14 cellular contexts compared by ENCODE assay signal in the genomic region with DNA sequence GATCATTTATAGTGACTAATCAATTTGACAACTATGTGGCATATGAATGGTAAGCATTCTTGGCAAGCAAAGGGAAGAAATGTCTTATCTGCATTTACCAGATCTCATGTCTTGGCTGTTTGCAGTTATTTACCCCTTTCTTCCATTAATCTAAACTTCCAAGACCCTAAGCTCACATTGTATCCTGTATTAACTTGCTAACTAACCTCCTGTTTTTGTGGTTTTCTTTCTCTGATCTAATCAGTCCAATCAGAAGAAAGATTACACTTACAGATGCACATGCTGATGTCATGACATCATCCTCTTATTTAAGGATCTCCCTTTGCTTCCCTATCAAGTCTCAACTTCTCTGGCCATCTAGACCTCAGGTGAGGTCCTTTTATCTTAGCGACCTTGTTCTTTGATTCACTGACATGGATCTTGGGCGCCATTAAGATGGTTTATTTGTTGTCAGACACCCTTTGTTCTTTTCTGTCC.
A peak's percentile ranks its signal among the peaks of the same experiment; 100 is the strongest.
DNase-seq lines count a peak whose midpoint lies in the region; ATAC-seq and TF ChIP-seq lines count a peak whose summit lies in the region.
"Had no signal": no experiment of that assay in that cellular context is flagged by ENCODE, and none has a peak within 500 bp of the region (broad histone marks: within the 10 kb centered on the region; RNA-seq: fewer than 3 reads in every experiment).

No MANE protein-coding gene starts in this region.

- TF ChIP-seq EP300 in SK-N-SH (IDR thresholded peaks at IDR 0.05; ENCODE audit: borderline replicate concordance in 1 of 2, low read depth in 1 of 2, low read length in 1 of 2) = peak in 1 of 2 experiments; percentile 78; a peak in 2 of 4 replicates

- H4K8ac ChIP-seq in trophoblast cell (ENCODE audit: low read depth, low read length) = no peak overlapping the region

- H3K36me3 Mint-ChIP-seq in activated CD8-positive, alpha-beta memory T cell treated with anti-CD3 and anti-CD28 coated beads, Interleukin-2, amount 10 ng/mL, durations not matched to agents 7 days and 5 days = peaks cover 10% of the 10 kb centered on the region
- H3K36me3 Mint-ChIP-seq in glutamatergic neuron (ENCODE audit: unreplicated experiment) = peaks cover 4% of the 10 kb centered on the region

- POLR2A ChIA-PET in SK-N-SH (lab: Yijun Ruan, JAX) = no interaction called here

- CTCF ChIA-PET in activated CD8-positive, alpha-beta memory T cell treated with anti-CD3 and anti-CD28 coated beads, Interleukin-2, amount 10 ng/mL, durations not matched to agents 7 days and 5 days (lab: Charles Lee) = interaction anchor here (1.9 kb wide), 1 partner anchor 120 kb away, joined by 4 read pairs; no protein-coding TSS in a partner anchor
- CTCF ChIA-PET in SK-N-SH (lab: Yijun Ruan, JAX) = no interaction called here

- TF ChIP-seq CTCF in SK-N-SH (IDR thresholded peaks at IDR 0.05) (no peak), fibroblast of lung (conservative IDR thresholded peaks at IDR 0.05 in 1 of 2, IDR thresholded peaks at IDR 0.05 in 1 of 2; ENCODE audit: low read depth in 1 of 2, low read length in 2 of 2) (no peak), glutamatergic neuron (IDR thresholded peaks at IDR 0.05; ENCODE audit: partially characterized antibody, unreplicated experiment) (no peak)

- H3K27me3 ChIP-seq in SK-N-SH (ENCODE audit: insufficient read depth) (no peaks in the 10 kb centered on the region), fibroblast of lung (ENCODE audit: control insufficient read depth, insufficient read depth, low read length) (no peaks in the 10 kb centered on the region), trophoblast cell (ENCODE audit: insufficient read depth, low read length) (no peaks in the 10 kb centered on the region)
- H3K27me3 ChIP-seq: cardiac muscle cell had no signal

- H4K12ac ChIP-seq in trophoblast cell (ENCODE audit: low read depth, low read length) = no peak overlapping the region

- no peak for TF ChIP-seq RAD21 in SK-N-SH (IDR thresholded peaks at IDR 0.05; ENCODE audit: low read length)

- H3K27ac ChIP-seq in SK-N-SH (ENCODE audit: low read depth in 2 of 2, low read length in 1 of 2) = peak overlapping the region; percentile 78 to 89
- H3K27ac ChIP-seq in fibroblast of lung (ENCODE audit: insufficient read depth, low read length) = no peak overlapping the region
- H3K27ac ChIP-seq in trophoblast cell (ENCODE audit: low read depth, low read length) = peak overlapping the region; percentile 39
- H3K27ac ChIP-seq: cardiac muscle cell had no signal

- H3K18ac ChIP-seq in trophoblast cell (ENCODE audit: low read length) = no peak overlapping the region

- H3K9ac ChIP-seq in SK-N-SH = no peak overlapping the region
- no peak overlapping the region for H3K9ac ChIP-seq in fibroblast of lung (ENCODE audit: insufficient read depth, low read length)
- no peak overlapping the region for H3K9ac ChIP-seq in trophoblast cell (ENCODE audit: low read length)

- H3K4me3 ChIP-seq in SK-N-SH (ENCODE audit: low read depth in 2 of 2, low read length in 1 of 2) (no peak overlapping the region), fibroblast of lung (replicated peaks in 1 of 4; ENCODE audit: control extremely low read depth in 1 of 4, insufficient read depth in 1 of 4, low read depth in 3 of 4, low read length in 4 of 4) (no peak overlapping the region), trophoblast cell (ENCODE audit: low read depth, low read length) (no peak overlapping the region)
- H3K4me3 ChIP-seq: cardiac muscle cell had no signal

- H3K9me2 ChIP-seq in SK-N-SH = no peaks in the 10 kb centered on the region

- no peak for DNase-seq in activated CD8-positive, alpha-beta memory T cell treated with anti-CD3 and anti-CD28 coated beads, Interleukin-2, amount 10 ng/mL, durations not matched to agents 7 days and 5 days
- DNase-seq in activated CD8-positive, alpha-beta memory T cell treated with anti-CD3 and anti-CD28 coated beads, Interleukin-2, amount 50 U/mL, for 48 hours = no peak
- DNase-seq in SK-N-SH (no peak), fibroblast of lung (ENCODE audit: low read depth in 2 of 2) (peak; percentile 3 to 91), trophoblast cell (peak; percentile 47 to 85), AG20443 (ENCODE audit: low spot score) (no peak), glutamatergic neuron (no peak)
- no peak for DNase-seq in stimulated activated CD4-positive, alpha-beta T cell treated with anti-CD3 and anti-CD28 coated beads, Interleukin-2, amount 100 ng/mL, for 24 hours
- DNase-seq: activated CD4-positive, alpha-beta T cell treated with anti-CD3 and anti-CD28 coated beads, Interleukin-2, amount 50 U/mL, for 4 hours; activated gamma-delta T cell treated with Interleukin-2 at 50 U/mL for 16 hours; hypothalamus; NCI-H1092; NCI-H446 treated with DMSO at 0.1 percent for 48 hours had no signal

- peak; percentile 36 for ATAC-seq in activated CD8-positive, alpha-beta memory T cell treated with anti-CD3 and anti-CD28 coated beads, Interleukin-2, amount 10 ng/mL, durations not matched to agents 7 days and 5 days

- no peak overlapping the region for H4K91ac ChIP-seq in trophoblast cell (ENCODE audit: low read depth, low read length)

- H2BK120ac ChIP-seq in trophoblast cell (ENCODE audit: insufficient read depth, low read length, poor library complexity) = no peak overlapping the region

- H3K9me3 ChIP-seq in SK-N-SH (no peaks in the 10 kb centered on the region), fibroblast of lung (ENCODE audit: control insufficient read depth, insufficient read depth, low read depth, low read length) (no peaks in the 10 kb centered on the region), trophoblast cell (ENCODE audit: insufficient read depth, low read depth, low read length) (peaks cover 1% of the 10 kb centered on the region)

- no peak overlapping the region for H3K4me3 Mint-ChIP-seq in activated CD8-positive, alpha-beta memory T cell treated with anti-CD3 and anti-CD28 coated beads, Interleukin-2, amount 10 ng/mL, durations not matched to agents 7 days and 5 days
- no peak overlapping the region for H3K4me3 Mint-ChIP-seq in glutamatergic neuron (ENCODE audit: unreplicated experiment)

- H3K4me1 ChIP-seq in SK-N-SH (ENCODE audit: control insufficient read depth in 1 of 2, insufficient read depth in 2 of 2, low read depth in 1 of 2, low read length in 1 of 2) (peaks cover 24 to 35% of the 10 kb centered on the region in 2 experiments; a peak in 3 of 4 replicates), fibroblast of lung (ENCODE audit: control insufficient read depth, extremely low read depth, insufficient read depth, low read length) (no peaks in the 10 kb centered on the region), trophoblast cell (ENCODE audit: control insufficient read depth in 1 of 2, insufficient read depth in 2 of 2, low read length in 2 of 2) (peaks cover 3 to 9% of the 10 kb centered on the region in 2 experiments)

- H3F3A ChIP-seq in SK-N-SH (replicated peaks; ENCODE audit: insufficient read depth) = peaks cover 27% of the 10 kb centered on the region

- H2AFZ ChIP-seq in SK-N-SH (ENCODE audit: low read depth) (0 out of 2 replicates have a peak overlapping the region, but pooled peaks have one; percentile 17), fibroblast of lung (ENCODE audit: low read length) (no peak overlapping the region), trophoblast cell (ENCODE audit: insufficient read depth, low read length, poor library complexity) (no peak overlapping the region)

- no peaks in the 10 kb centered on the region for H3K9me3 Mint-ChIP-seq in activated CD8-positive, alpha-beta memory T cell treated with anti-CD3 and anti-CD28 coated beads, Interleukin-2, amount 10 ng/mL, durations not matched to agents 7 days and 5 days (ENCODE audit: low read depth)
- H3K9me3 Mint-ChIP-seq in glutamatergic neuron (ENCODE audit: unreplicated experiment) = no peaks in the 10 kb centered on the region

- H2BK5ac ChIP-seq in trophoblast cell (ENCODE audit: low read depth, low read length, poor library complexity) = no peak overlapping the region

- WGBS in SK-N-SH (ENCODE audit: low lambda C conversion rate) = 69% methylated on average over 2 of the region's 2 CpGs
- no CpG with 5 or more reads among the region's 2 CpGs for WGBS in trophoblast cell (ENCODE audit: extremely low coverage, insufficient coverage, insufficient read length)

- no peak overlapping the region for H3K27ac Mint-ChIP-seq in activated CD8-positive, alpha-beta memory T cell treated with anti-CD3 and anti-CD28 coated beads, Interleukin-2, amount 10 ng/mL, durations not matched to agents 7 days and 5 days
- no peak overlapping the region for H3K27ac Mint-ChIP-seq in glutamatergic neuron (ENCODE audit: unreplicated experiment)

- H3K23ac ChIP-seq in trophoblast cell (ENCODE audit: low read length) = no peak overlapping the region

- H3K79me1 ChIP-seq in trophoblast cell (ENCODE audit: low read length) = peaks cover 12% of the 10 kb centered on the region

- H3K79me2 ChIP-seq in SK-N-SH (ENCODE audit: insufficient read depth) (no peaks in the 10 kb centered on the region), fibroblast of lung (ENCODE audit: control insufficient read depth, insufficient read depth, low read length) (no peaks in the 10 kb centered on the region), trophoblast cell (ENCODE audit: control insufficient read depth, insufficient read depth, low read length, poor library complexity) (no peaks in the 10 kb centered on the region)

- H4K20me1 ChIP-seq in SK-N-SH (ENCODE audit: insufficient read depth) (no peaks in the 10 kb centered on the region), fibroblast of lung (ENCODE audit: control insufficient read depth, extremely low read depth, insufficient read depth, low read length) (no peaks in the 10 kb centered on the region)

- H3K4ac ChIP-seq in trophoblast cell (ENCODE audit: low read depth, low read length) = no peak overlapping the region

- no peak overlapping the region for H2AK5ac ChIP-seq in trophoblast cell (ENCODE audit: low read length)

- peaks cover 46% of the 10 kb centered on the region for H3K4me1 Mint-ChIP-seq in activated CD8-positive, alpha-beta memory T cell treated with anti-CD3 and anti-CD28 coated beads, Interleukin-2, amount 10 ng/mL, durations not matched to agents 7 days and 5 days
- H3K4me1 Mint-ChIP-seq in glutamatergic neuron (ENCODE audit: low read depth, unreplicated experiment) = peaks cover 15% of the 10 kb centered on the region

- H3K14ac ChIP-seq in trophoblast cell (ENCODE audit: low read length) = no peak overlapping the region

- no peak overlapping the region for H2BK12ac ChIP-seq in trophoblast cell (ENCODE audit: low read length)

- H3K27me3 Mint-ChIP-seq in activated CD8-positive, alpha-beta memory T cell treated with anti-CD3 and anti-CD28 coated beads, Interleukin-2, amount 10 ng/mL, durations not matched to agents 7 days and 5 days = no peaks in the 10 kb centered on the region
- no peaks in the 10 kb centered on the region for H3K27me3 Mint-ChIP-seq in glutamatergic neuron (ENCODE audit: unreplicated experiment)

- no peaks in the 10 kb centered on the region for H3K36me3 ChIP-seq in SK-N-SH (replicated peaks in 1 of 2; ENCODE audit: control insufficient read depth in 1 of 2, insufficient read depth in 2 of 2, low read length in 1 of 2)
- no peaks in the 10 kb centered on the region for H3K36me3 ChIP-seq in fibroblast of lung (ENCODE audit: control insufficient read depth, insufficient read depth, low read length)
- no peaks in the 10 kb centered on the region for H3K36me3 ChIP-seq in trophoblast cell (ENCODE audit: control insufficient read depth in 1 of 2, insufficient read depth in 2 of 2, low read length in 2 of 2)
- H3K36me3 ChIP-seq: cardiac muscle cell had no signal

- peak overlapping the region; percentile 74; the same call in 1 of the 2 replicates for H3K4me2 ChIP-seq in SK-N-SH
- no peak overlapping the region for H3K4me2 ChIP-seq in fibroblast of lung (ENCODE audit: extremely low read depth, insufficient read depth, low read length)
- peak overlapping the region; percentile 28 for H3K4me2 ChIP-seq in trophoblast cell (ENCODE audit: low read length)

Comparison
In these comparisons a context has a peak if more than half of its experiments do, and no peak if none do; other contexts are left out.
1. DNase-seq: peak in fibroblast of lung (2 of 2) and trophoblast cell (2 of 2); none in activated CD8-positive, alpha-beta memory T cell treated with anti-CD3 and anti-CD28 coated beads, Interleukin-2, amount 10 ng/mL, durations not matched to agents 7 days and 5 days (single experiment), activated CD8-positive, alpha-beta memory T cell treated with anti-CD3 and anti-CD28 coated beads, Interleukin-2, amount 50 U/mL, for 48 hours (single experiment), SK-N-SH (single experiment), stimulated activated CD4-positive, alpha-beta T cell treated with anti-CD3 and anti-CD28 coated beads, Interleukin-2, amount 100 ng/mL, for 24 hours (0 of 2), AG20443 (single experiment) and glutamatergic neuron (single experiment).